Comparison of ENCODE assay signal across 8 cellular contexts in genomic region chrX:21745756-21746155, GRCh38. TPM values are rescaled to one million over a fixed set of nuclear protein-coding genes. Genes with fewer than 3 reads are reported as not detected.
DNase-seq lines count a peak whose midpoint lies in the region; ATAC-seq and TF ChIP-seq lines count a peak whose summit lies in the region.

No MANE protein-coding gene starts in this region.

- no peaks in the 10 kb centered on the region for H3K4me1 Mint-ChIP-seq in naive thymus-derived CD8-positive, alpha-beta T cell

- H3K27me3 Mint-ChIP-seq in naive thymus-derived CD8-positive, alpha-beta T cell, result peaks cover 0 to 9% (median 3%) of the 10 kb centered on the region in 5 donors

- ATAC-seq in HG03520 (IDR thresholded peaks at IDR 0.05; ENCODE audit: unreplicated experiment), result peak; percentile 50
- no peak for ATAC-seq in naive thymus-derived CD8-positive, alpha-beta T cell
- no peak for ATAC-seq in GM21515 (IDR thresholded peaks at IDR 0.05; ENCODE audit: unreplicated experiment)
- ATAC-seq in GM19452 (IDR thresholded peaks at IDR 0.05; ENCODE audit: unreplicated experiment), result no peak

- H3K27ac ChIP-seq in WERI-Rb-1, result no peak overlapping the region

- no peaks in the 10 kb centered on the region for H3K36me3 ChIP-seq in WERI-Rb-1

- no peaks in the 10 kb centered on the region for H3K36me3 Mint-ChIP-seq in naive thymus-derived CD8-positive, alpha-beta T cell

- no peak overlapping the region for H3K4me3 ChIP-seq in WERI-Rb-1 (ENCODE audit: low read depth, low read length)
- no peak overlapping the region for H3K4me3 ChIP-seq in choroid plexus epithelial cell (ENCODE audit: low read depth, low read length)

- DNase-seq in GM10266 (ENCODE audit: extremely low spot score) (peak; percentile 4), WERI-Rb-1 (peak; percentile 51), choroid plexus epithelial cell (ENCODE audit: low read depth) (peak; percentile 58), NCI-H345 treated with DMSO at 0.1 percent for 48 hours (lab: John Stamatoyannopoulos, UW; ENCODE audit: unreplicated experiment) (no peak)
- peak; percentile 1 to 64 (median 24) for DNase-seq in naive thymus-derived CD8-positive, alpha-beta T cell

- POLR2A ChIA-PET in naive thymus-derived CD8-positive, alpha-beta T cell (lab: Charles Lee), result no interaction called here

- no peak overlapping the region for H3K27ac Mint-ChIP-seq in naive thymus-derived CD8-positive, alpha-beta T cell

- TF ChIP-seq CTCF in GM10266 (IDR thresholded peaks at IDR 0.05; ENCODE audit: control insufficient read depth, insufficient read depth, low read depth, missing control alignments) (peak; percentile 42), WERI-Rb-1 (IDR thresholded peaks at IDR 0.05; ENCODE audit: low read depth, low read length) (peak; percentile 60), choroid plexus epithelial cell (conservative IDR thresholded peaks at IDR 0.05; ENCODE audit: low read depth, low read length) (peak; percentile 63)

- no peaks in the 10 kb centered on the region for H3K9me3 Mint-ChIP-seq in naive thymus-derived CD8-positive, alpha-beta T cell

- peaks cover 4% of the 10 kb centered on the region for H3K27me3 ChIP-seq in WERI-Rb-1 (ENCODE audit: insufficient read depth, low read depth, severe bottlenecking)

- no peak overlapping the region for H3K4me3 Mint-ChIP-seq in naive thymus-derived CD8-positive, alpha-beta T cell

- H3K9me3 ChIP-seq in WERI-Rb-1 (ENCODE audit: severe bottlenecking), result no peaks in the 10 kb centered on the region

RNA-seq across cellular contexts. Expression of gene SMPX, which starts 12.2 kb away (rescaled TPM):
- not detected for total RNA-seq in naive thymus-derived CD8-positive, alpha-beta T cell
- polyA plus RNA-seq in naive thymus-derived CD8-positive, alpha-beta T cell, result not detected
